Comparison of ENCODE assay signal across 8 cellular contexts in the genomic region with DNA sequence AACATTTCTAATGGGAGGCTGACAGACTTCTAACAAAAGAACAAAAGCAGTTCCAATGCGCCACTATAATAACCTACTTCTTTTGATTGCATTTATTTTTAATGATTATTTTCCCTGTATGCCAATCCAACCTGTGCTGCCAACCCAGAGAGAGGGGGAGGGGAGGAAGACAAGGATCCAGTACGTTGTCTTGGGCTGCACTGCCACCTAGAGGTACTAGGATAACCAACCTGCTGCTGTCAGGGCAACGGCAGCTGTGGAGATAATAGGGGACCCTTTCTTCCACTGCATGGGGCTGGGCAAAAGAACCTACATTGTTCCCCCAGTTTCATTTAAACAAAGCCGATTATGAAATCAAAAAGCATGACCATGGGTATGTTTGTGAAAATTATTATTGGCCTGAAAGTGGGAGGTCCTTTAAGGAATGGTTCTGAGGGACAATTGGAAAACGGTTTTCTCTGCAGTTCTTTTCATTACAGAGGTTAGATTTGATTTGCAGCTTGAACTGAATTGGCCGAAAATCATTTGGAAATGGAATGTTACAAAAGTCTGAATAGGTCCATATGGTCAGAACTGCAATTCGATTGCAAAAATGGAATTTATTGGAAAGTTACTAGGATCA.
DNase-seq lines count a peak whose midpoint lies in the region; ATAC-seq and TF ChIP-seq lines count a peak whose summit lies in the region.

No MANE protein-coding gene starts in this region.

- no peak overlapping the region for H3K9ac ChIP-seq in HCT116 (ENCODE audit: low read length)

- no peaks in the 10 kb centered on the region for H3K4me1 ChIP-seq in HCT116 (ENCODE audit: control insufficient read depth in 1 of 2, insufficient read depth in 2 of 2, low read length in 2 of 2)
- H3K4me1 ChIP-seq in Panc1 (ENCODE audit: control insufficient read depth, insufficient read depth, low read length), result no peaks in the 10 kb centered on the region
- H3K4me1 ChIP-seq in hepatocyte (ENCODE audit: insufficient read depth), result no peaks in the 10 kb centered on the region

- TF ChIP-seq POLR2A in HCT116 (IDR thresholded peaks at IDR 0.05; ENCODE audit: borderline replicate concordance, extremely low read depth, insufficient read depth, insufficient read length), result no peak

- no peak overlapping the region for H3K4me2 ChIP-seq in HCT116 (ENCODE audit: low read length)
- no peak overlapping the region for H3K4me2 ChIP-seq in hepatocyte

- no peaks in the 10 kb centered on the region for H3K9me2 ChIP-seq in HCT116 (ENCODE audit: insufficient read depth)
- no peaks in the 10 kb centered on the region for H3K9me2 ChIP-seq in hepatocyte (replicated peaks; ENCODE audit: insufficient read depth)

- TF ChIP-seq CTCF in HCT116 (IDR thresholded peaks at IDR 0.05 in 2 of 3, conservative IDR thresholded peaks at IDR 0.05 in 1 of 3; ENCODE audit: borderline replicate concordance in 1 of 3, insufficient read depth in 1 of 3, low read depth in 2 of 3, low read length in 2 of 3) (peak; percentile 35 to 85 (median 74); a peak in 5 of 6 replicates), Panc1 (IDR thresholded peaks at IDR 0.05) (peak; percentile 80), hepatocyte (IDR thresholded peaks at IDR 0.05; ENCODE audit: poor library complexity) (peak; percentile 86)

- H2AFZ ChIP-seq in HCT116 (ENCODE audit: low read depth, low read length, poor library complexity, severe bottlenecking), result no peak overlapping the region
- H2AFZ ChIP-seq in hepatocyte, result no peak overlapping the region

- no peaks in the 10 kb centered on the region for H3K79me2 ChIP-seq in HCT116 (ENCODE audit: insufficient read depth, low read length)
- H3K79me2 ChIP-seq in hepatocyte, result no peaks in the 10 kb centered on the region

- CTCF ChIA-PET in HCT116 (lab: Charles Lee) (interaction anchor here (0.5 to 0.6 kb wide), 2 partner anchors 408 to 555 kb away, joined by 3 read pairs; no protein-coding TSS in a partner anchor), Panc1 (lab: Charles Lee) (no interaction called here)

- ATAC-seq in activated CD4-positive, CD25-positive, alpha-beta regulatory T cell treated with anti-CD3 and anti-CD28 coated beads, Interleukin-2, amount 50 U/mL, for 24 hours, result no peak
- peak; percentile 91 for ATAC-seq in HCT116
- ATAC-seq in Panc1, result peak; percentile 87

- H3K36me3 ChIP-seq in HCT116 (ENCODE audit: control insufficient read depth in 1 of 2, insufficient read depth in 2 of 2, low read length in 2 of 2), result no peaks in the 10 kb centered on the region
- H3K36me3 ChIP-seq in Panc1 (ENCODE audit: control insufficient read depth, insufficient read depth, low read length), result no peaks in the 10 kb centered on the region
- H3K36me3 ChIP-seq in hepatocyte (replicated peaks; ENCODE audit: insufficient read depth, low read depth), result no peaks in the 10 kb centered on the region

- POLR2A ChIA-PET in HCT116 (lab: Charles Lee), result no interaction called here
- POLR2A ChIA-PET in Panc1 (lab: Charles Lee), result no interaction called here

- H3K27me3 ChIP-seq in HCT116 (ENCODE audit: insufficient read depth, low read length) (no peaks in the 10 kb centered on the region), Panc1 (ENCODE audit: control insufficient read depth, insufficient read depth, low read length) (no peaks in the 10 kb centered on the region), hepatocyte (no peaks in the 10 kb centered on the region)

- H3K9me3 ChIP-seq in HCT116 (ENCODE audit: control insufficient read depth in 1 of 2, insufficient read depth in 1 of 2, low read depth in 1 of 2, low read length in 2 of 2) (no peaks in the 10 kb centered on the region), Panc1 (ENCODE audit: control insufficient read depth, insufficient read depth, low read depth, low read length) (no peaks in the 10 kb centered on the region), hepatocyte (ENCODE audit: low read depth) (no peaks in the 10 kb centered on the region)

- TF ChIP-seq RAD21 in HCT116 (IDR thresholded peaks at IDR 0.05; ENCODE audit: low read depth), result peak; percentile 77

- in situ Hi-C loops in Panc1 (cut with HindIII; ENCODE audit: low pct_unique_long_range_greater_than_20kb, low sequenced_read_pairs), result no loop called here

- H3K27ac ChIP-seq in HCT116 (ENCODE audit: low read depth, low read length), result no peak overlapping the region
- no peak overlapping the region for H3K27ac ChIP-seq in Panc1 (ENCODE audit: low read length)
- no peak overlapping the region for H3K27ac ChIP-seq in hepatocyte

- WGBS in hepatocyte (ENCODE audit: low lambda C conversion rate, missing lambda C conversion rate), result 28% methylated on average over 7 of the region's 7 CpGs

- RAD21 ChIA-PET in HCT116 (lab: Charles Lee; ENCODE audit: low non-redundant PET in 1 of 2, low total read pairs in 2 of 2, uncharacterized antibody in 2 of 2, unreplicated experiment in 2 of 2), result no interaction called here

- intact Hi-C loops in HCT116 (cut with micrococcal nuclease) (no loop called here), Panc1 (cut with micrococcal nuclease; ENCODE audit: unreplicated experiment) (no loop called here)

- DNase-seq in activated CD4-positive, CD25-positive, alpha-beta regulatory T cell treated with anti-CD3 and anti-CD28 coated beads, Interleukin-2, amount 50 U/mL, for 72 hours, result peak; percentile 35
- DNase-seq in HCT116 (ENCODE audit: low read depth, low spot score) (peak; percentile 61), LoVo (ENCODE audit: low spot score) (peak; percentile 64), Panc1 (ENCODE audit: low read depth, low spot score) (no peak), amygdala (lab: John Stamatoyannopoulos, UW) (peak in 55 of 56 donors; percentile 3 to 91 (median 61)), hepatocyte (ENCODE audit: low spot score) (peak; percentile 93), skeletal muscle cell (ENCODE audit: low read depth) (peak; percentile 18)

- no TSS peak for BruUV-seq in HCT116 (replicated peaks; lab: Mats Ljungman, UMichigan)
- no TSS peak for BruUV-seq in Panc1 (replicated peaks; lab: Mats Ljungman, UMichigan)

- H3K4me3 ChIP-seq in HCT116 (replicated peaks in 1 of 2; ENCODE audit: low read depth in 1 of 2, low read length in 2 of 2) (no peak overlapping the region), Panc1 (ENCODE audit: low read depth in 2 of 2, low read length in 2 of 2) (no peak overlapping the region), hepatocyte (no peak overlapping the region), skeletal muscle cell (ENCODE audit: low read depth, low read length) (no peak overlapping the region)

- H4K20me1 ChIP-seq in HCT116 (ENCODE audit: insufficient read depth) (no peaks in the 10 kb centered on the region), hepatocyte (ENCODE audit: insufficient read depth, poor library complexity, severe bottlenecking) (no peaks in the 10 kb centered on the region)

TF ChIP-seq in HCT116, 20 proteins besides CTCF, POLR2A, EP300 and RAD21 (continues in another document):
- no peak for TF ChIP-seq EZH2phosphoT487 (IDR thresholded peaks at IDR 0.05; ENCODE audit: borderline replicate concordance)
- no peak for TF ChIP-seq CEBPB (IDR thresholded peaks at IDR 0.05; ENCODE audit: low read depth)
- TF ChIP-seq ZNF274 (IDR thresholded peaks at IDR 0.05; ENCODE audit: low read depth, low read length), result no peak
- no peak for TF ChIP-seq EGR1 (IDR thresholded peaks at IDR 0.05; ENCODE audit: low read depth)
- TF ChIP-seq SRF (IDR thresholded peaks at IDR 0.05; ENCODE audit: low read depth), result no peak
- TF ChIP-seq JUND (IDR thresholded peaks at IDR 0.05), result no peak
- TF ChIP-seq EZH2 (IDR thresholded peaks at IDR 0.05), result no peak
- no peak for TF ChIP-seq ATF3 (IDR thresholded peaks at IDR 0.05)
- no peak for TF ChIP-seq YY1 (IDR thresholded peaks at IDR 0.05; ENCODE audit: extremely low read depth, insufficient replicate concordance, low read depth, low read length)
- TF ChIP-seq FOSL1 (IDR thresholded peaks at IDR 0.05; ENCODE audit: low read depth), result no peak
- TF ChIP-seq ZBTB33 (IDR thresholded peaks at IDR 0.05; ENCODE audit: extremely low read depth, insufficient replicate concordance, low read length), result no peak
- TF ChIP-seq TCF7L2 (IDR thresholded peaks at IDR 0.05; ENCODE audit: borderline replicate concordance, extremely low read depth, insufficient read depth, insufficient read length), result no peak
- TF ChIP-seq ELF1 (IDR thresholded peaks at IDR 0.05; ENCODE audit: borderline replicate concordance, low read depth), result no peak

Comparison
In these comparisons a context has a peak if more than half of its experiments do, and no peak if none do; other contexts are left out.
1. ATAC-seq: peak in HCT116 (single experiment) and Panc1 (single experiment); none in activated CD4-positive, CD25-positive, alpha-beta regulatory T cell treated with anti-CD3 and anti-CD28 coated beads, Interleukin-2, amount 50 U/mL, for 24 hours (0 of 2).
2. Peak in every context shown above with its lines, with median percentiles within 50 percentile points of each other: CTCF ChIP-seq.